23 cellular contexts compared by ENCODE assay signal in the genomic region with DNA sequence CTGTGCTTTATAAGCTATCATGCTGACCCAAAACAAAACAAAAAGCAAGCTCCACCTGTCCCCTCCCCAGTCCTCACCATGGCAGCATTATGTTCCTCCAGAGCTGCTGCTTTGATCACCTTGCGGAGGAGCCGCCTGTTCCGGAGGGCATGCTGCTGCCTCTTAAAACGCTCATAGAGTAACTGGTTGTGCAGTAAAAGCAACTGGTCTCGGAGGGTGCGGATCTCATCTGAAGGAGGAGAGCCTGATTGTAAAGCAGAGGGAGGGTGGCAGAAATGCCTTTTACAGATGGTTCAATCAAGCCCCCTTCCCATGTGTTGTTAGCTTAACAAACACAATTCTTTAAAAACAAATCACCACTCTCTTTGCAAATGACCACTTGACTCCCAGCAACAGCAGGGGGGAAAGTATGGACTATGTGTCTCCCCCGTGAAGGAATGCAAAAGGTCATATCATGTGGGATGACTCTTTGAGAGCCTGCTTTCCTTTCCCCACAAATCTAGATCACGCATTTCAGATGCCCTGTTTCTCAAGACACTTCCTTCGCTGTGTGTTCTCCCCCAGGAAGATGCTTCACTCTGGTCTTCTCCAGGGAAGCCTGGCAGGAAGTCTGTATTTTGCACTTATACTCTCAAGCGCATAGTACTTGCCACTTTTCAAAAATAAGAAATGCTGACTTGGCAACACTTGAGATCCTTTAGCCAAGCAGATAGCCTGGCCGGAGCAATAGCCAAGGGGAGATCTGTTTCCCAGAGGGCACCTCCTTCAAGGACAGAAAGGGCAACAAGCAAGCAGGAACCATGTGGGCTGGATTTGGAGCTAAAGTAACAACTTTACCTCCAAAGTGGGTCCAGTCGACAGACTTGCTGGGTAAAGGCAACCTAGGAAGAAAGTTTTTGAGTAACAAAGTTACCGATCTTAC. TPM values are rescaled to one million over a fixed set of nuclear protein-coding genes. Genes with fewer than 3 reads are reported as not detected.
"Had no signal": no experiment of that assay in that cellular context is flagged by ENCODE, and none has a peak within 500 bp of the region (broad histone marks: within the 10 kb centered on the region; RNA-seq: fewer than 3 reads in every experiment).

No MANE protein-coding gene starts in this region.

- H3K4me1 Mint-ChIP-seq: nephron had no signal

- H3K27me3 ChIP-seq: dorsolateral prefrontal cortex, right atrium auricular region had no signal

- H3K27me3 Mint-ChIP-seq: activated naive CD8-positive, alpha-beta T cell treated with anti-CD3 and anti-CD28 coated beads for 36 hours had no signal

- DNase-seq: activated CD4-positive, alpha-beta T cell treated with anti-CD3 and anti-CD28 coated beads, Interleukin-2, amount 50 U/mL, for 4 hours; activated naive CD4-positive, alpha-beta T cell; activated naive CD8-positive, alpha-beta T cell treated with anti-CD3 and anti-CD28 coated beads for 36 hours; activated T-cell treated with anti-CD3 and anti-CD28 coated beads for 4 hours; amniotic stem cell; caudate nucleus; dorsolateral prefrontal cortex; foreskin fibroblast; hippocampal formation; kidney; midbrain; stimulated activated CD4-positive, alpha-beta T cell treated with anti-CD3 and anti-CD28 coated beads, Interleukin-2, amount 100 ng/mL, for 24 hours; stimulated activated naive CD8-positive, alpha-beta T cell treated with anti-CD3 and anti-CD28 coated beads, Interleukin-15, Interleukin-2, amounts not matched to agents 100 U/mL and 50 U/mL, for 24 hours; T-helper 2 cell; trophoblast cell; WERI-Rb-1 had no signal

- H3K27ac Mint-ChIP-seq: activated naive CD8-positive, alpha-beta T cell treated with anti-CD3 and anti-CD28 coated beads for 36 hours; activated T-helper 1 cell treated with anti-CD3 and anti-CD28 coated beads, Interleukin-12 subunit alpha, Interleukin-12 subunit beta, Interleukin-2, Interleukin-4 antibody, amounts not matched to agents 30 ng/mL and 10 ng/mL and 1 ng/mL, durations not matched to agents 14 hours and 24 hours and 36 hours; nephron had no signal

- H3K4me3 Mint-ChIP-seq: activated naive CD8-positive, alpha-beta T cell treated with anti-CD3 and anti-CD28 coated beads for 36 hours; activated T-helper 1 cell treated with anti-CD3 and anti-CD28 coated beads, Interleukin-12 subunit alpha, Interleukin-12 subunit beta, Interleukin-2, Interleukin-4 antibody, amounts not matched to agents 30 ng/mL and 10 ng/mL and 1 ng/mL, durations not matched to agents 14 hours and 24 hours and 36 hours; nephron had no signal

- H3K9me3 ChIP-seq: prostate gland, right atrium auricular region had no signal

- FAIRE-seq: colon, kidney had no signal

- ATAC-seq: left lobe of liver; stimulated activated naive CD8-positive, alpha-beta T cell treated with anti-CD3 and anti-CD28 coated beads, Interleukin-15, Interleukin-2, amounts not matched to agents 100 U/mL and 50 U/mL, for 24 hours had no signal

- H3K4me1 ChIP-seq: prostate gland, right atrium auricular region had no signal

- H3K27ac ChIP-seq: epithelial cell of prostate, prostate gland, right atrium auricular region, WERI-Rb-1 had no signal

- H3K4me3 ChIP-seq: dorsolateral prefrontal cortex, prostate gland, right atrium auricular region had no signal

- H3K9me3 Mint-ChIP-seq: activated naive CD8-positive, alpha-beta T cell treated with anti-CD3 and anti-CD28 coated beads for 36 hours; activated T-helper 1 cell treated with anti-CD3 and anti-CD28 coated beads, Interleukin-12 subunit alpha, Interleukin-12 subunit beta, Interleukin-2, Interleukin-4 antibody, amounts not matched to agents 30 ng/mL and 10 ng/mL and 1 ng/mL, durations not matched to agents 14 hours and 24 hours and 36 hours; nephron had no signal

RNA-seq across cellular contexts. Expression of gene AK8, which starts 25.8 kb away (rescaled TPM):
- total RNA-seq: activated T-helper 1 cell treated with anti-CD3 and anti-CD28 coated beads, Interleukin-12 subunit alpha, Interleukin-12 subunit beta, Interleukin-2, Interleukin-4 antibody, amounts not matched to agents 30 ng/mL and 10 ng/mL and 1 ng/mL, durations not matched to agents 14 hours and 24 hours and 36 hours; left lobe of liver had no signal
